Comparison of ENCODE assay signal across 1 cellular context in the genomic region with DNA sequence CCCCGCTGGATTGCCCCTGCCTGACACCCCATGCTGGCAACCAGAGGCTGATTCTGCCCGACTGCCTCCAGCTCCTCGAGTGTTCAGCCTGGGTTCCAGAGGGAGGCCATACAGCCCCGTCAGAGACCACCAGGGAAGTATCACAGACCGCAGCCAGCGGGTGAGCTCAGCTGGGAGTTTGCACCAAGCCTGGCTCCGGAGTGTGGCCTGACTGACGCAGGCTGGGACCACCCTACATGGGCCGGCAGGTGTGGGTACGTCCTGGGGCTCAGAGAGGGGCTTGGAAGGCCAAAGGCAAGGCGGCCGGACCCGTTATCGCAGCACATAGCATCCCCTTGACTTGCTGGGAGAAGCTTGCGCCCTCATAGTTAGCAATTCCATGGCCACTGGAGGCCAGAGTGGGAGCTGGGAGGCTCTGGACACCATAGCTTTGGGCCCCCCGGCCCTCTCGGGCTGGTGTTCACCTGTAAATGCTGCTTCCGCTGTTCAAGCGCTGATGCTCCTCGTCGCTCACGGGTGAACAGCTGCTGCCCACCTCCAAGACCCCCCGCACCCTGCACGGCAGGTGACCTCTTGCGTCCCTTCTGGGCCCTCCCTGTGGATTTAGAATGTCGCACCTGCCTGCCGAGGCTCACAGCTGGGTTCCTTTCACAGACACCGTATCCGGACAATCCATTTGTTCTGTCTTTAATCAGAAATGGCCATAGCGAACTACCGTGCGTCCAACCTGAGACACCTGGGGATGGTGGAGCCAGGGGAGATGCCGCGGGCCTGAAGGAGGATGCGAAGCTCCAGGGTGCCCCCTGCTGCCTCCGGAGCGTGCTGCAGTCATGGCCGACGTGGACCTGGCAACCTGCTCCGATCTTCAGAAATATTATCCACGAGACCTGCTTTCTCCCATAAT.
TF ChIP-seq lines count a peak whose summit lies in the region.

No MANE protein-coding gene starts in this region.

TF ChIP-seq in K562, 482 proteins besides CTCF, POLR2A, EP300 and RAD21 (continued from another document and continues in another):
- TF ChIP-seq, protein P1, sequence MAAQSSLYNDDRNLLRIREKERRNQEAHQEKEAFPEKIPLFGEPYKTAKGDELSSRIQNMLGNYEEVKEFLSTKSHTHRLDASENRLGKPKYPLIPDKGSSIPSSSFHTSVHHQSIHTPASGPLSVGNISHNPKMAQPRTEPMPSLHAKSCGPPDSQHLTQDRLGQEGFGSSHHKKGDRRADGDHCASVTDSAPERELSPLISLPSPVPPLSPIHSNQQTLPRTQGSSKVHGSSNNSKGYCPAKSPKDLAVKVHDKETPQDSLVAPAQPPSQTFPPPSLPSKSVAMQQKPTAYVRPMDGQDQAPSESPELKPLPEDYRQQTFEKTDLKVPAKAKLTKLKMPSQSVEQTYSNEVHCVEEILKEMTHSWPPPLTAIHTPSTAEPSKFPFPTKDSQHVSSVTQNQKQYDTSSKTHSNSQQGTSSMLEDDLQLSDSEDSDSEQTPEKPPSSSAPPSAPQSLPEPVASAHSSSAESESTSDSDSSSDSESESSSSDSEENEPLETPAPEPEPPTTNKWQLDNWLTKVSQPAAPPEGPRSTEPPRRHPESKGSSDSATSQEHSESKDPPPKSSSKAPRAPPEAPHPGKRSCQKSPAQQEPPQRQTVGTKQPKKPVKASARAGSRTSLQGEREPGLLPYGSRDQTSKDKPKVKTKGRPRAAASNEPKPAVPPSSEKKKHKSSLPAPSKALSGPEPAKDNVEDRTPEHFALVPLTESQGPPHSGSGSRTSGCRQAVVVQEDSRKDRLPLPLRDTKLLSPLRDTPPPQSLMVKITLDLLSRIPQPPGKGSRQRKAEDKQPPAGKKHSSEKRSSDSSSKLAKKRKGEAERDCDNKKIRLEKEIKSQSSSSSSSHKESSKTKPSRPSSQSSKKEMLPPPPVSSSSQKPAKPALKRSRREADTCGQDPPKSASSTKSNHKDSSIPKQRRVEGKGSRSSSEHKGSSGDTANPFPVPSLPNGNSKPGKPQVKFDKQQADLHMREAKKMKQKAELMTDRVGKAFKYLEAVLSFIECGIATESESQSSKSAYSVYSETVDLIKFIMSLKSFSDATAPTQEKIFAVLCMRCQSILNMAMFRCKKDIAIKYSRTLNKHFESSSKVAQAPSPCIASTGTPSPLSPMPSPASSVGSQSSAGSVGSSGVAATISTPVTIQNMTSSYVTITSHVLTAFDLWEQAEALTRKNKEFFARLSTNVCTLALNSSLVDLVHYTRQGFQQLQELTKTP (IDR thresholded peaks at IDR 0.05; ENCODE audit: low read depth in 1 of 2, partially characterized antibody in 2 of 2), result no peak
- TF ChIP-seq ZBED1 (IDR thresholded peaks at IDR 0.05) (no peak), SMARCA5 (IDR thresholded peaks at IDR 0.05) (no peak), ARID2 (IDR thresholded peaks at IDR 0.05) (0 out of 2 replicates have a peak, but pooled peaks have one; percentile 11), ATF7 (IDR thresholded peaks at IDR 0.05) (no peak), MXI1 (IDR thresholded peaks at IDR 0.05; ENCODE audit: low read depth, low read length) (no peak), TEAD4 (IDR thresholded peaks at IDR 0.05; ENCODE audit: low read length) (no peak), TEAD4 (CRISPR knock-in tag; IDR thresholded peaks at IDR 0.05; ENCODE audit: borderline replicate concordance) (no peak), RBBP5 (IDR thresholded peaks at IDR 0.05; ENCODE audit: borderline replicate concordance, insufficient read depth, low read length, poor library complexity, severe bottlenecking) (no peak), C11orf30 (IDR thresholded peaks at IDR 0.05; ENCODE audit: low read depth) (no peak), TEAD1 (CRISPR knock-in tag; IDR thresholded peaks at IDR 0.05) (no peak), ZNF121 (CRISPR knock-in tag; conservative IDR thresholded peaks at IDR 0.05) (peak; percentile 31; the same call in 1 of the 2 replicates), SNRNP70 (optimal IDR thresholded peaks at IDR 0.05; ENCODE audit: low read depth, low read length) (no peak), RB1 (IDR thresholded peaks at IDR 0.05; ENCODE audit: low read depth) (peak; percentile 55), ZNF133 (CRISPR knock-in tag; IDR thresholded peaks at IDR 0.05) (no peak), RFX5 (IDR thresholded peaks at IDR 0.05; ENCODE audit: low read depth, low read length) (no peak), ADNP (tag; IDR thresholded peaks at IDR 0.05) (no peak), CTBP1 (IDR thresholded peaks at IDR 0.05; ENCODE audit: borderline replicate concordance) (peak; percentile 63; the same call in 1 of the 2 replicates), GTF2F1 (IDR thresholded peaks at IDR 0.05; ENCODE audit: low read depth, low read length) (no peak), CREM (IDR thresholded peaks at IDR 0.05; ENCODE audit: low read depth) (peak; percentile 55), NFIC (IDR thresholded peaks at IDR 0.05) (no peak), BHLHE40 (IDR thresholded peaks at IDR 0.05; ENCODE audit: low read length) (0 out of 2 replicates have a peak, but pooled peaks have one; percentile 34), RCOR1 (IDR thresholded peaks at IDR 0.05; ENCODE audit: borderline replicate concordance in 1 of 2, low read depth in 2 of 2, low read length in 2 of 2) (peak in 1 of 2 experiments; percentile 64; a peak in 2 of 4 replicates), ZC3H8 (IDR thresholded peaks at IDR 0.05) (no peak), MYC (IDR thresholded peaks at IDR 0.05; ENCODE audit: low read depth, low read length) (0 out of 2 replicates have a peak, but pooled peaks have one; percentile 35), MYC (CRISPR knock-in tag; IDR thresholded peaks at IDR 0.05; ENCODE audit: borderline replicate concordance, low read depth) (no peak), JUND (IDR thresholded peaks at IDR 0.05; ENCODE audit: borderline replicate concordance, low read depth, low read length) (0 out of 2 replicates have a peak, but pooled peaks have one; percentile 13), JUND (tag; IDR thresholded peaks at IDR 0.05; ENCODE audit: borderline replicate concordance, low read depth, low read length) (no peak)
- TF ChIP-seq, protein P2, sequence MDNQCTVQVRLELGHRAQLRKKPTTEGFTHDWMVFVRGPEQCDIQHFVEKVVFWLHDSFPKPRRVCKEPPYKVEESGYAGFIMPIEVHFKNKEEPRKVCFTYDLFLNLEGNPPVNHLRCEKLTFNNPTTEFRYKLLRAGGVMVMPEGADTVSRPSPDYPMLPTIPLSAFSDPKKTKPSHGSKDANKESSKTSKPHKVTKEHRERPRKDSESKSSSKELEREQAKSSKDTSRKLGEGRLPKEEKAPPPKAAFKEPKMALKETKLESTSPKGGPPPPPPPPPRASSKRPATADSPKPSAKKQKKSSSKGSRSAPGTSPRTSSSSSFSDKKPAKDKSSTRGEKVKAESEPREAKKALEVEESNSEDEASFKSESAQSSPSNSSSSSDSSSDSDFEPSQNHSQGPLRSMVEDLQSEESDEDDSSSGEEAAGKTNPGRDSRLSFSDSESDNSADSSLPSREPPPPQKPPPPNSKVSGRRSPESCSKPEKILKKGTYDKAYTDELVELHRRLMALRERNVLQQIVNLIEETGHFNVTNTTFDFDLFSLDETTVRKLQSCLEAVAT (IDR thresholded peaks at IDR 0.05), result no peak
- TF ChIP-seq, protein P3, sequence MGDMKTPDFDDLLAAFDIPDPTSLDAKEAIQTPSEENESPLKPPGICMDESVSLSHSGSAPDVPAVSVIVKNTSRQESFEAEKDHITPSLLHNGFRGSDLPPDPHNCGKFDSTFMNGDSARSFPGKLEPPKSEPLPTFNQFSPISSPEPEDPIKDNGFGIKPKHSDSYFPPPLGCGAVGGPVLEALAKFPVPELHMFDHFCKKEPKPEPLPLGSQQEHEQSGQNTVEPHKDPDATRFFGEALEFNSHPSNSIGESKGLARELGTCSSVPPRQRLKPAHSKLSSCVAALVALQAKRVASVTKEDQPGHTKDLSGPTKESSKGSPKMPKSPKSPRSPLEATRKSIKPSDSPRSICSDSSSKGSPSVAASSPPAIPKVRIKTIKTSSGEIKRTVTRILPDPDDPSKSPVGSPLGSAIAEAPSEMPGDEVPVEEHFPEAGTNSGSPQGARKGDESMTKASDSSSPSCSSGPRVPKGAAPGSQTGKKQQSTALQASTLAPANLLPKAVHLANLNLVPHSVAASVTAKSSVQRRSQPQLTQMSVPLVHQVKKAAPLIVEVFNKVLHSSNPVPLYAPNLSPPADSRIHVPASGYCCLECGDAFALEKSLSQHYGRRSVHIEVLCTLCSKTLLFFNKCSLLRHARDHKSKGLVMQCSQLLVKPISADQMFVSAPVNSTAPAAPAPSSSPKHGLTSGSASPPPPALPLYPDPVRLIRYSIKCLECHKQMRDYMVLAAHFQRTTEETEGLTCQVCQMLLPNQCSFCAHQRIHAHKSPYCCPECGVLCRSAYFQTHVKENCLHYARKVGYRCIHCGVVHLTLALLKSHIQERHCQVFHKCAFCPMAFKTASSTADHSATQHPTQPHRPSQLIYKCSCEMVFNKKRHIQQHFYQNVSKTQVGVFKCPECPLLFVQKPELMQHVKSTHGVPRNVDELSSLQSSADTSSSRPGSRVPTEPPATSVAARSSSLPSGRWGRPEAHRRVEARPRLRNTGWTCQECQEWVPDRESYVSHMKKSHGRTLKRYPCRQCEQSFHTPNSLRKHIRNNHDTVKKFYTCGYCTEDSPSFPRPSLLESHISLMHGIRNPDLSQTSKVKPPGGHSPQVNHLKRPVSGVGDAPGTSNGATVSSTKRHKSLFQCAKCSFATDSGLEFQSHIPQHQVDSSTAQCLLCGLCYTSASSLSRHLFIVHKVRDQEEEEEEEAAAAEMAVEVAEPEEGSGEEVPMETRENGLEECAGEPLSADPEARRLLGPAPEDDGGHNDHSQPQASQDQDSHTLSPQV (IDR thresholded peaks at IDR 0.05), result no peak
- TF ChIP-seq, protein P4, sequence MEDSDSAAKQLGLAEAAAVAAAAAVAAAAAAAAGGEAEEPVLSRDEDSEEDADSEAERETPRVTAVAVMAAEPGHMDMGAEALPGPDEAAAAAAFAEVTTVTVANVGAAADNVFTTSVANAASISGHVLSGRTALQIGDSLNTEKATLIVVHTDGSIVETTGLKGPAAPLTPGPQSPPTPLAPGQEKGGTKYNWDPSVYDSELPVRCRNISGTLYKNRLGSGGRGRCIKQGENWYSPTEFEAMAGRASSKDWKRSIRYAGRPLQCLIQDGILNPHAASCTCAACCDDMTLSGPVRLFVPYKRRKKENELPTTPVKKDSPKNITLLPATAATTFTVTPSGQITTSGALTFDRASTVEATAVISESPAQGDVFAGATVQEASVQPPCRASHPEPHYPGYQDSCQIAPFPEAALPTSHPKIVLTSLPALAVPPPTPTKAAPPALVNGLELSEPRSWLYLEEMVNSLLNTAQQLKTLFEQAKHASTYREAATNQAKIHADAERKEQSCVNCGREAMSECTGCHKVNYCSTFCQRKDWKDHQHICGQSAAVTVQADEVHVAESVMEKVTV (CRISPR knock-in tag; IDR thresholded peaks at IDR 0.05), result peak; percentile 59; the same call in 1 of the 2 replicates
- TF ChIP-seq, protein P5, sequence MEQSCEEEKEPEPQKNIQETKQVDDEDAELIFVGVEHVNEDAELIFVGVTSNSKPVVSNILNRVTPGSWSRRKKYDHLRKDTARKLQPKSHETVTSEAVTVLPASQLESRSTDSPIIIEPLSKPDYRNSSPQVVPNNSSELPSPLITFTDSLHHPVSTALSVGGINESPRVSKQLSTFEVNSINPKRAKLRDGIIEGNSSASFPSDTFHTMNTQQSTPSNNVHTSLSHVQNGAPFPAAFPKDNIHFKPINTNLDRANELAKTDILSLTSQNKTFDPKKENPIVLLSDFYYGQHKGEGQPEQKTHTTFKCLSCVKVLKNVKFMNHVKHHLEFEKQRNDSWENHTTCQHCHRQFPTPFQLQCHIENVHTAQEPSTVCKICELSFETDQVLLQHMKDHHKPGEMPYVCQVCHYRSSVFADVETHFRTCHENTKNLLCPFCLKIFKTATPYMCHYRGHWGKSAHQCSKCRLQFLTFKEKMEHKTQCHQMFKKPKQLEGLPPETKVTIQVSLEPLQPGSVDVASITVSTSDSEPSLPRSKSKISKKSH (CRISPR knock-in tag; IDR thresholded peaks at IDR 0.05), result no peak
- TF ChIP-seq, protein P6, sequence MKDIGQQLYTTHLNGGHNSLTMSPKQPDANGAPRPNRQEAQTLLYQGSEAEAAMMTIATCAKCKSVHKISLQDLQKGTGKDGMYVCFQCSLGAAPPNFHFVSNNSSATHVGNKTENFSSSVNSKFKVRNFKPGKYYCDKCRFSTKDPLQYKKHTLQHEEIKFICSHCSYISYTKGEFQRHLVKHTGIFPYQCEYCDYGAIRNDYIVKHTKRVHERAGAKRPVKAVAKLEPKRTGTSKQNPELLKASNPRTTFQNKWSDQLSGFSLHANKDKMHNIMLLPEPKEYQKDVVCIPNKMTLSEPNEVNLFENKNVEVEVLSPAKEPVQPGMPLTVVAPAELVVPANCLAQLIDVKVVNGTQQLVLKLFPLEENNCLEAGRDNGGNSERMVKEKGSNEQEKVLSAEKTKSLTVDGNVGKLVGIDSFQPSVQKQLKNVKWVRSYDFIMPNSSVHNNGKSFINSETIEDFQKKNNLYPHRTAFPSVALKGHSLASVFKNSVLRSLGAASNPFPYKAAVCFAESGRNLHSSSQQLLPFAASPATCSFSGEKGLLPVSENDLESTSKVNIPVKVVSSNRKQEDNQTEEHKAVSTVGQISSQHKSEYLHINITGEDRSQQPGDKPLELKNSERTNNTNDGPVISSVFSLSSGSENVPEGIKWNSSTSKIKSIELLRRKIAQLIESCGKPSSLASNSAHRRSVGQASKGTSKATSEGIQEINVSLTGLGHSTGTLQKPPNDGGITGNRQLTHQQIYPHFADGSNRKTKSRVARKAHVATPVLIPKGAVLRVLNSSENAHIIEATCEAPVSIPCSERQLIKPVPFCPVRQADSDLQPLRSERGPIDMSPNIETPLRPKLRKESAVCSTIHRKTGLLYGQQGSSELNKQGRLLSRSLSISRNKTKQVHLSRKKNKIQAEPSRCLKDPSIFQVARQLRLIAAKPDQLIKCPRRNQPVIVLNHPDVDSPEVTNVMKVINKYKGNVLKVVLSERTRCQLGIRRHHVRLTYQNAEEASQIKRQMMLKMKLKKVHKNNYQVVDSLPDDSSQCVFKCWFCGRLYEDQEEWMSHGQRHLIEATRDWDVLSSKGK (CRISPR knock-in tag; IDR thresholded peaks at IDR 0.05), result no peak
- TF ChIP-seq, protein P7, sequence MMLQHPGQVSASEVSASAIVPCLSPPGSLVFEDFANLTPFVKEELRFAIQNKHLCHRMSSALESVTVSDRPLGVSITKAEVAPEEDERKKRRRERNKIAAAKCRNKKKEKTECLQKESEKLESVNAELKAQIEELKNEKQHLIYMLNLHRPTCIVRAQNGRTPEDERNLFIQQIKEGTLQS (IDR thresholded peaks at IDR 0.05), result no peak
- TF ChIP-seq, protein P7 (CRISPR knock-in tag; conservative IDR thresholded peaks at IDR 0.05), result no peak
- TF ChIP-seq, protein P8, sequence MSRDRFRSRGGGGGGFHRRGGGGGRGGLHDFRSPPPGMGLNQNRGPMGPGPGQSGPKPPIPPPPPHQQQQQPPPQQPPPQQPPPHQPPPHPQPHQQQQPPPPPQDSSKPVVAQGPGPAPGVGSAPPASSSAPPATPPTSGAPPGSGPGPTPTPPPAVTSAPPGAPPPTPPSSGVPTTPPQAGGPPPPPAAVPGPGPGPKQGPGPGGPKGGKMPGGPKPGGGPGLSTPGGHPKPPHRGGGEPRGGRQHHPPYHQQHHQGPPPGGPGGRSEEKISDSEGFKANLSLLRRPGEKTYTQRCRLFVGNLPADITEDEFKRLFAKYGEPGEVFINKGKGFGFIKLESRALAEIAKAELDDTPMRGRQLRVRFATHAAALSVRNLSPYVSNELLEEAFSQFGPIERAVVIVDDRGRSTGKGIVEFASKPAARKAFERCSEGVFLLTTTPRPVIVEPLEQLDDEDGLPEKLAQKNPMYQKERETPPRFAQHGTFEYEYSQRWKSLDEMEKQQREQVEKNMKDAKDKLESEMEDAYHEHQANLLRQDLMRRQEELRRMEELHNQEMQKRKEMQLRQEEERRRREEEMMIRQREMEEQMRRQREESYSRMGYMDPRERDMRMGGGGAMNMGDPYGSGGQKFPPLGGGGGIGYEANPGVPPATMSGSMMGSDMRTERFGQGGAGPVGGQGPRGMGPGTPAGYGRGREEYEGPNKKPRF (IDR thresholded peaks at IDR 0.05; ENCODE audit: low read depth, low read length), result no peak
